Comparison of ENCODE assay signal across 7 cellular contexts in genomic region chr2:105802587-105802986, GRCh38. TPM values are rescaled to one million over a fixed set of nuclear protein-coding genes. Genes with fewer than 3 reads are reported as not detected.
A peak's percentile ranks its signal among the peaks of the same experiment; 100 is the strongest.
DNase-seq lines count a peak whose midpoint lies in the region; ATAC-seq and TF ChIP-seq lines count a peak whose summit lies in the region.

No MANE protein-coding gene starts in this region.

- CTCF ChIA-PET in activated CD8-positive, alpha-beta T cell treated with anti-CD3 and anti-CD28 coated beads for 36 hours (lab: Charles Lee), result interaction anchor here (1.0 to 2.2 kb wide), 3 partner anchors 13 to 226 kb away, joined by 3 to 7 read pairs (median 6); no protein-coding TSS in a partner anchor

- no peaks in the 10 kb centered on the region for H3K27me3 Mint-ChIP-seq in activated CD8-positive, alpha-beta T cell treated with anti-CD3 and anti-CD28 coated beads for 36 hours
- H3K27me3 Mint-ChIP-seq in progenitor cell of endocrine pancreas, result no peaks in the 10 kb centered on the region

- peak; percentile 48 for ATAC-seq in GM19452 (IDR thresholded peaks at IDR 0.05; ENCODE audit: unreplicated experiment)
- peak; percentile 51 for ATAC-seq in HG03342 (IDR thresholded peaks at IDR 0.05; ENCODE audit: unreplicated experiment)
- ATAC-seq in activated CD8-positive, alpha-beta T cell treated with anti-CD3 and anti-CD28 coated beads for 36 hours, result peak; percentile 78

- H3K9me3 Mint-ChIP-seq in activated CD8-positive, alpha-beta T cell treated with anti-CD3 and anti-CD28 coated beads for 36 hours, result no peaks in the 10 kb centered on the region
- no peaks in the 10 kb centered on the region for H3K9me3 Mint-ChIP-seq in progenitor cell of endocrine pancreas (ENCODE audit: low read depth)

- H3K27ac Mint-ChIP-seq in activated CD8-positive, alpha-beta T cell treated with anti-CD3 and anti-CD28 coated beads for 36 hours, result peak overlapping the region; percentile 93
- peak overlapping the region; percentile 83 for H3K27ac Mint-ChIP-seq in progenitor cell of endocrine pancreas

- H3K4me3 Mint-ChIP-seq in activated CD8-positive, alpha-beta T cell treated with anti-CD3 and anti-CD28 coated beads for 36 hours, result peak overlapping the region; percentile 19
- H3K4me3 Mint-ChIP-seq in progenitor cell of endocrine pancreas (ENCODE audit: low read depth), result no peak overlapping the region

- peaks cover 95% of the 10 kb centered on the region for H3K4me1 Mint-ChIP-seq in activated CD8-positive, alpha-beta T cell treated with anti-CD3 and anti-CD28 coated beads for 36 hours (ENCODE audit: low read depth)
- H3K4me1 Mint-ChIP-seq in progenitor cell of endocrine pancreas (ENCODE audit: low read depth), result peaks cover 41% of the 10 kb centered on the region

- H3K36me3 Mint-ChIP-seq in activated CD8-positive, alpha-beta T cell treated with anti-CD3 and anti-CD28 coated beads for 36 hours (ENCODE audit: low read depth), result peaks cover 67% of the 10 kb centered on the region
- H3K36me3 Mint-ChIP-seq in progenitor cell of endocrine pancreas (ENCODE audit: insufficient read depth), result peaks cover 4% of the 10 kb centered on the region

- intact Hi-C loops in activated CD8-positive, alpha-beta T cell treated with anti-CD3 and anti-CD28 coated beads for 36 hours (cut with micrococcal nuclease), result no loop called here

- TF ChIP-seq CTCF in activated CD8-positive, alpha-beta T cell treated with anti-CD3 and anti-CD28 coated beads for 36 hours (IDR thresholded peaks at IDR 0.05), result no peak
- TF ChIP-seq CTCF in progenitor cell of endocrine pancreas (IDR thresholded peaks at IDR 0.05; ENCODE audit: unreplicated experiment), result no peak

- POLR2A ChIA-PET in activated CD8-positive, alpha-beta T cell treated with anti-CD3 and anti-CD28 coated beads for 36 hours (lab: Charles Lee), result interaction anchor here (0.7 to 3.3 kb wide), 15 partner anchors 10 to 357 kb away, joined by 3 to 29 read pairs (median 5); no protein-coding TSS in a partner anchor

- peak; percentile 84 for DNase-seq in activated CD8-positive, alpha-beta T cell treated with anti-CD3 and anti-CD28 coated beads for 36 hours
- DNase-seq in progenitor cell of endocrine pancreas (ENCODE audit: low spot score, unreplicated experiment) (no peak), amygdala (lab: John Stamatoyannopoulos, UW) (no peak), GF-D8 (lab: John Stamatoyannopoulos, UW) (no peak), NCI-H187 treated with DMSO at 0.1 percent for 48 hours (lab: John Stamatoyannopoulos, UW) (no peak)

RNA-seq across cellular contexts. Expression of gene NCK2, which starts 57.9 kb away (rescaled TPM):
- total RNA-seq in activated CD8-positive, alpha-beta T cell treated with anti-CD3 and anti-CD28 coated beads for 36 hours, result 10 to 100 TPM; 68.3 to 69.7 TPM
- 92.5 TPM in 2 replicates for total RNA-seq in progenitor cell of endocrine pancreas
